18 cellular contexts compared by ENCODE assay signal in genomic region chr6:22667855-22668254, GRCh38.
DNase-seq lines count a peak whose midpoint lies in the region; ATAC-seq, FAIRE-seq and TF ChIP-seq lines count a peak whose summit lies in the region.
"Had no signal": no experiment of that assay in that cellular context is flagged by ENCODE, and none has a peak within 500 bp of the region (broad histone marks: within the 10 kb centered on the region; RNA-seq: fewer than 3 reads in every experiment).

No MANE protein-coding gene starts in this region.

- no peak for TF ChIP-seq CTCF in breast epithelium (IDR thresholded peaks at IDR 0.05)
- no peak for TF ChIP-seq CTCF in MCF 10A (IDR thresholded peaks at IDR 0.05; ENCODE audit: unreplicated experiment)
- TF ChIP-seq CTCF in fibroblast of mammary gland (conservative IDR thresholded peaks at IDR 0.05; ENCODE audit: control insufficient read depth, insufficient read depth, low read depth, low read length): no peak

- H3K27ac ChIP-seq in breast epithelium (peak overlapping the region; percentile 41 to 55), small intestine (ENCODE audit: low read depth in 1 of 2, low read length in 1 of 2) (no peak overlapping the region)

- peaks cover 3% of the 10 kb centered on the region for H3K9me3 Mint-ChIP-seq in MCF 10A (ENCODE audit: unreplicated experiment)
- H3K9me3 Mint-ChIP-seq in activated CD4-positive, alpha-beta T cell treated with anti-CD3 and anti-CD28 coated beads for 36 hours (ENCODE audit: low read depth): no peaks in the 10 kb centered on the region
- H3K9me3 Mint-ChIP-seq: H9 had no signal

- no peak overlapping the region for H3K4me3 Mint-ChIP-seq in MCF 10A (ENCODE audit: unreplicated experiment)
- no peak overlapping the region for H3K4me3 Mint-ChIP-seq in activated CD4-positive, alpha-beta T cell treated with anti-CD3 and anti-CD28 coated beads for 36 hours
- H3K4me3 Mint-ChIP-seq: CD14-positive monocyte, H9 had no signal

- DNase-seq in breast epithelium (ENCODE audit: low spot score in 2 of 2) (no peak), MCF 10A (ENCODE audit: unreplicated experiment) (no peak), fibroblast of mammary gland (ENCODE audit: low read depth) (peak; percentile 7), left lobe of liver (ENCODE audit: low spot score) (no peak), small intestine (peak; percentile 73), EL (no peak)
- DNase-seq in activated CD8-positive, alpha-beta memory T cell treated with anti-CD3 and anti-CD28 coated beads, Interleukin-2, amount 50 U/mL, for 4 hours: no peak
- no peak for DNase-seq in activated CD4-positive, alpha-beta T cell treated with anti-CD3 and anti-CD28 coated beads for 36 hours
- DNase-seq: COR-L47, DMS153, H9, NCI-H1092 treated with DMSO at 0.1 percent for 48 hours, NCI-H187, SIG-M5 had no signal

- intact Hi-C loops in breast epithelium (cut with DNase I; ENCODE audit: low total_unique reads) (loop anchor here (5.0 kb wide), 1 partner anchor 819 kb away; no protein-coding TSS in a partner anchor), MCF 10A (cut with micrococcal nuclease) (no loop called here)
- intact Hi-C loops in activated CD4-positive, alpha-beta T cell treated with anti-CD3 and anti-CD28 coated beads for 36 hours (cut with DNase I, micrococcal nuclease): no loop called here

- H3K4me3 ChIP-seq in breast epithelium: no peak overlapping the region
- H3K4me3 ChIP-seq in fibroblast of mammary gland (ENCODE audit: control insufficient read depth, low read depth, low read length): no peak overlapping the region
- no peak overlapping the region for H3K4me3 ChIP-seq in small intestine (ENCODE audit: low read depth in 1 of 2, low read length in 2 of 2)

- H3K36me3 ChIP-seq in breast epithelium: no peaks in the 10 kb centered on the region
- H3K36me3 ChIP-seq in small intestine (ENCODE audit: control insufficient read depth in 2 of 2, insufficient read depth in 2 of 2, low read length in 2 of 2): no peaks in the 10 kb centered on the region

- H3K27me3 Mint-ChIP-seq in MCF 10A (ENCODE audit: insufficient read depth, unreplicated experiment): no peaks in the 10 kb centered on the region
- no peaks in the 10 kb centered on the region for H3K27me3 Mint-ChIP-seq in activated CD4-positive, alpha-beta T cell treated with anti-CD3 and anti-CD28 coated beads for 36 hours

- TF ChIP-seq POLR2A in breast epithelium (IDR thresholded peaks at IDR 0.05): no peak

- CTCF ChIA-PET in MCF 10A (lab: Yijun Ruan, JAX): interaction anchor here (0.6 kb wide), 1 partner anchor 1569 kb away, joined by 3 read pairs; no protein-coding TSS in a partner anchor
- CTCF ChIA-PET in activated CD4-positive, alpha-beta T cell treated with anti-CD3 and anti-CD28 coated beads for 36 hours (lab: Charles Lee): no interaction called here

- WGBS in small intestine, 3 donors: 24 to 48% (median 33%) methylated on average over 1 of the region's 1 CpG

- ATAC-seq in left lobe of liver: peak; percentile 45
- no peak for ATAC-seq in activated CD4-positive, alpha-beta T cell treated with anti-CD3 and anti-CD28 coated beads for 36 hours
- ATAC-seq: Panc1 had no signal

- FAIRE-seq in small intestine (lab: Jason Lieb, UNC): no peak
- FAIRE-seq: A204.1, GM12891 had no signal

- H3K4me1 ChIP-seq in breast epithelium (no peaks in the 10 kb centered on the region), small intestine (ENCODE audit: control insufficient read depth in 2 of 2, insufficient read depth in 1 of 2, low read depth in 1 of 2, low read length in 1 of 2) (no peaks in the 10 kb centered on the region)

- H3K4me1 Mint-ChIP-seq in MCF 10A (ENCODE audit: insufficient read depth, unreplicated experiment): peaks cover 2% of the 10 kb centered on the region
- H3K4me1 Mint-ChIP-seq in activated CD4-positive, alpha-beta T cell treated with anti-CD3 and anti-CD28 coated beads for 36 hours: no peaks in the 10 kb centered on the region
- H3K4me1 Mint-ChIP-seq: CD14-positive monocyte, H9 had no signal

- H3K36me3 Mint-ChIP-seq in MCF 10A (ENCODE audit: insufficient read depth, unreplicated experiment): peaks cover 6% of the 10 kb centered on the region
- H3K36me3 Mint-ChIP-seq in activated CD4-positive, alpha-beta T cell treated with anti-CD3 and anti-CD28 coated beads for 36 hours (ENCODE audit: low read depth): no peaks in the 10 kb centered on the region
- H3K36me3 Mint-ChIP-seq: CD14-positive monocyte had no signal

- H3K27ac Mint-ChIP-seq in MCF 10A (ENCODE audit: low read depth, unreplicated experiment): no peak overlapping the region
- H3K27ac Mint-ChIP-seq in activated CD4-positive, alpha-beta T cell treated with anti-CD3 and anti-CD28 coated beads for 36 hours: no peak overlapping the region
- H3K27ac Mint-ChIP-seq: H9 had no signal

- H3K9me3 ChIP-seq in breast epithelium (no peaks in the 10 kb centered on the region), small intestine (ENCODE audit: control insufficient read depth, low read depth) (no peaks in the 10 kb centered on the region)

- H3K27me3 ChIP-seq in breast epithelium: no peaks in the 10 kb centered on the region
- H3K27me3 ChIP-seq in small intestine (ENCODE audit: control insufficient read depth in 2 of 2, insufficient read depth in 2 of 2, low read length in 2 of 2): no peaks in the 10 kb centered on the region

- no TSS peak for BruUV-seq in MCF 10A (replicated peaks; lab: Mats Ljungman, UMichigan)

- POLR2A ChIA-PET in MCF 10A (lab: Yijun Ruan, JAX): interaction anchor here (0.6 kb wide), 1 partner anchor 519 kb away, joined by 3 read pairs; no protein-coding TSS in a partner anchor
- POLR2A ChIA-PET in activated CD4-positive, alpha-beta T cell treated with anti-CD3 and anti-CD28 coated beads for 36 hours (lab: Charles Lee): no interaction called here

Comparison
In these comparisons a context has a peak if more than half of its experiments do, and no peak if none do; other contexts are left out.
1. DNase-seq: peak in fibroblast of mammary gland (single experiment) and small intestine (single experiment); none in breast epithelium (0 of 2), MCF 10A (single experiment), left lobe of liver (single experiment), EL (single experiment), activated CD8-positive, alpha-beta memory T cell treated with anti-CD3 and anti-CD28 coated beads, Interleukin-2, amount 50 U/mL, for 4 hours (single experiment) and activated CD4-positive, alpha-beta T cell treated with anti-CD3 and anti-CD28 coated beads for 36 hours (single experiment).
2. H3K27ac ChIP-seq: peak in breast epithelium (2 of 2); none in small intestine (0 of 2).